8 cellular contexts compared by ENCODE assay signal in genomic region chr11:76445122-76446084, GRCh38. TPM values are rescaled to one million over a fixed set of nuclear protein-coding genes. Genes with fewer than 3 reads are reported as not detected.
A peak's percentile ranks its signal among the peaks of the same experiment; 100 is the strongest.
DNase-seq lines count a peak whose midpoint lies in the region; ATAC-seq and TF ChIP-seq lines count a peak whose summit lies in the region.

No MANE protein-coding gene starts in this region.

- DNase-seq in CMK (ENCODE audit: low read depth) (peak; percentile 82), HuH-7 (ENCODE audit: low spot score) (peak; percentile 53), OCI-M2 (lab: John Stamatoyannopoulos, UW; ENCODE audit: unreplicated experiment) (peak; percentile 8), esophagus muscularis mucosa (ENCODE audit: extremely low spot score) (peak; percentile 94)
- DNase-seq in activated T-cell treated with anti-CD3 and anti-CD28 coated beads, Interleukin-2, amount 50 U/mL, for 48 hours = peak; percentile 75 to 77
- DNase-seq in stimulated activated CD8-positive, alpha-beta memory T cell treated with anti-CD3 and anti-CD28 coated beads, Interleukin-7, amount 100 ng/mL, for 1 hour (ENCODE audit: low read depth in 2 of 2) = peak; percentile 2 to 13

- no peak for TF ChIP-seq EP300 in esophagus muscularis mucosa (IDR thresholded peaks at IDR 0.05)

- 0% methylated on average over 27 of the region's 56 CpGs for WGBS in esophagus muscularis mucosa

- no peak for TF ChIP-seq CTCF in esophagus muscularis mucosa (IDR thresholded peaks at IDR 0.05)

- H3K4me1 ChIP-seq in esophagus muscularis mucosa (peaks cover 18 to 34% (median 30%) of the 10 kb centered on the region in 4 donors), muscle layer of colon (ENCODE audit: insufficient read depth, low read length) (peaks cover 12% of the 10 kb centered on the region)

- no peak for TF ChIP-seq POLR2A in esophagus muscularis mucosa (IDR thresholded peaks at IDR 0.05; ENCODE audit: low read depth)

- H3K27ac ChIP-seq in esophagus muscularis mucosa (replicated peaks in 1 of 4) = peak overlapping the region; percentile 84 to 96 (median 94)
- peak overlapping the region; percentile 87 for H3K27ac ChIP-seq in muscle layer of colon (ENCODE audit: low read depth, low read length)

- H3K4me3 ChIP-seq in esophagus muscularis mucosa (peak overlapping the region; percentile 62 to 95 (median 91)), muscle layer of colon (ENCODE audit: low read depth in 1 of 2, low read length in 2 of 2) (peak overlapping the region; percentile 95 to 97)

- H3K36me3 ChIP-seq in esophagus muscularis mucosa (peaks cover 0 to 26% (median 15%) of the 10 kb centered on the region in 4 donors), muscle layer of colon (ENCODE audit: insufficient read depth, low read length) (peaks cover 11% of the 10 kb centered on the region)

- H3K9ac ChIP-seq in muscle layer of colon (ENCODE audit: low read length) = peak overlapping the region; percentile 92

- H3K27me3 ChIP-seq in esophagus muscularis mucosa (no peaks in the 10 kb centered on the region), muscle layer of colon (ENCODE audit: control insufficient read depth in 1 of 2, insufficient read depth in 2 of 2, low read length in 2 of 2) (no peaks in the 10 kb centered on the region)

- intact Hi-C loops in esophagus muscularis mucosa (cut with DNase I) = loop anchor here (2.0 to 10.0 kb wide), 2 partner anchors 65 to 241 kb away; partner anchors contain the start of genes GVQW3, THAP12 and WNT11

- ATAC-seq in GM21381 (IDR thresholded peaks at IDR 0.05; ENCODE audit: unreplicated experiment) = peak; percentile 23

- H3K9me3 ChIP-seq in esophagus muscularis mucosa (no peaks in the 10 kb centered on the region), muscle layer of colon (ENCODE audit: low read length) (no peaks in the 10 kb centered on the region)

RNA-seq across cellular contexts. Expression of gene EMSY, which starts 0.6 kb away (rescaled TPM):
- 10 to 100 TPM; 17.1 to 34.6 (median 27.6) TPM for total RNA-seq in esophagus muscularis mucosa

Comparison
In these comparisons a context has a peak if more than half of its experiments do, and no peak if none do; other contexts are left out.
1. Peak in every context shown above with its lines: DNase-seq, ATAC-seq, H3K4me3 ChIP-seq and H3K27ac ChIP-seq.
2. DNase-seq: peak in every context shown above with its lines; median percentile 94 in esophagus muscularis mucosa; 82 in CMK; 76 in activated T-cell treated with anti-CD3 and anti-CD28 coated beads, Interleukin-2, amount 50 U/mL, for 48 hours; 53 in HuH-7; 8 in OCI-M2; 8 in stimulated activated CD8-positive, alpha-beta memory T cell treated with anti-CD3 and anti-CD28 coated beads, Interleukin-7, amount 100 ng/mL, for 1 hour.